28 cellular contexts compared by ENCODE assay signal in genomic region chr6:143609972-143610371, GRCh38.
"Had no signal": no experiment of that assay in that cellular context is flagged by ENCODE, and none has a peak within 500 bp of the region (broad histone marks: within the 10 kb centered on the region; RNA-seq: fewer than 3 reads in every experiment).

No MANE protein-coding gene starts in this region.

- H3K36me3 ChIP-seq: colonic mucosa, esophagus muscularis mucosa, esophagus squamous epithelium, gastrocnemius medialis, gastroesophageal sphincter, heart left ventricle, heart right ventricle had no signal

- H3K27me3 ChIP-seq: colonic mucosa, esophagus muscularis mucosa, esophagus squamous epithelium, foreskin keratinocyte, gastrocnemius medialis, gastroesophageal sphincter, heart left ventricle, heart right ventricle, hepatocyte had no signal

- H3K27ac ChIP-seq: colonic mucosa, coronary artery, epithelial cell of prostate, esophagus muscularis mucosa, esophagus squamous epithelium, foreskin keratinocyte, gastrocnemius medialis, gastroesophageal sphincter, heart left ventricle, heart right ventricle, hepatocyte had no signal

- FAIRE-seq: endometrium, endothelial cell of umbilical vein, frontal cortex had no signal

- H2AFZ ChIP-seq: hepatocyte had no signal

- H3K4me2 ChIP-seq: hepatocyte had no signal

- ATAC-seq: effector memory CD8-positive, alpha-beta T cell; esophagus mucosa; foreskin keratinocyte; gastrocnemius medialis; gastroesophageal sphincter; heart left ventricle; heart right ventricle had no signal

- H3K9me3 ChIP-seq: colonic mucosa, esophagus muscularis mucosa, esophagus squamous epithelium, gastrocnemius medialis, gastroesophageal sphincter, heart left ventricle, heart right ventricle had no signal

- H3K4me3 ChIP-seq: colonic mucosa, coronary artery, esophagus muscularis mucosa, esophagus squamous epithelium, gastrocnemius medialis, gastroesophageal sphincter, heart left ventricle, heart right ventricle, hepatocyte had no signal

- DNase-seq: colonic mucosa; cortex of kidney; dermis blood vessel endothelial cell; dorsolateral prefrontal cortex; effector CD4-positive, alpha-beta T cell; effector CD8-positive, alpha-beta T cell; effector memory CD4-positive, alpha-beta T cell; effector memory CD8-positive, alpha-beta T cell; endodermal cell; erythroblast; esophagus squamous epithelium; foreskin fibroblast; foreskin keratinocyte; foreskin melanocyte; gastrocnemius medialis; glutamatergic neuron; head of caudate nucleus; heart left ventricle; heart right ventricle had no signal

- H3K4me1 ChIP-seq: colonic mucosa, foreskin keratinocyte, gastrocnemius medialis had no signal
